ENCODE assay signal across 25 cellular contexts in genomic region chr14:96829791-96830190, GRCh38.
"Had no signal": no experiment of that assay in that cellular context is flagged by ENCODE, and none has a peak within 500 bp of the region (broad histone marks: within the 10 kb centered on the region; RNA-seq: fewer than 3 reads in every experiment).

No MANE protein-coding gene starts in this region.

- H3K4me3 ChIP-seq: colonic mucosa, coronary artery, dorsolateral prefrontal cortex, esophagus muscularis mucosa, esophagus squamous epithelium, gastrocnemius medialis, gastroesophageal sphincter, heart left ventricle, hepatocyte had no signal

- H3K27me3 ChIP-seq: colonic mucosa, dorsolateral prefrontal cortex, esophagus muscularis mucosa, esophagus squamous epithelium, foreskin keratinocyte, gastrocnemius medialis, gastroesophageal sphincter, heart left ventricle, hepatocyte had no signal

- DNase-seq: colonic mucosa; cortex of kidney; dermis blood vessel endothelial cell; dorsolateral prefrontal cortex; effector CD4-positive, alpha-beta T cell; effector CD8-positive, alpha-beta T cell; effector memory CD4-positive, alpha-beta T cell; effector memory CD8-positive, alpha-beta T cell; endodermal cell; erythroblast; esophagus squamous epithelium; foreskin fibroblast; foreskin keratinocyte; foreskin melanocyte; gastrocnemius medialis; glutamatergic neuron; head of caudate nucleus; heart left ventricle had no signal

- H3K9me3 ChIP-seq: colonic mucosa, gastrocnemius medialis, gastroesophageal sphincter had no signal

- H3K4me2 ChIP-seq: hepatocyte had no signal

- H2AFZ ChIP-seq: hepatocyte had no signal

- FAIRE-seq: endothelial cell of umbilical vein had no signal

- H3K4me1 ChIP-seq: colonic mucosa had no signal

- ATAC-seq: effector memory CD8-positive, alpha-beta T cell; esophagus mucosa; foreskin keratinocyte; gastrocnemius medialis; gastroesophageal sphincter; heart left ventricle had no signal

- H3K27ac ChIP-seq: colonic mucosa, coronary artery, dorsolateral prefrontal cortex, epithelial cell of prostate, esophagus muscularis mucosa, esophagus squamous epithelium, foreskin keratinocyte, gastrocnemius medialis, gastroesophageal sphincter, heart left ventricle, hepatocyte had no signal

- H3K36me3 ChIP-seq: colonic mucosa, gastrocnemius medialis had no signal
